1 cellular context compared by ENCODE assay signal in genomic region chr5:144170276-144171024, GRCh38.
TF ChIP-seq lines count a peak whose summit lies in the region.

Gene KCTD16, plus strand, starts transcription at chr5:144170873.
Gene YIPF5, minus strand, starts transcription at chr5:144170659. Its CDS starts 704 bp downstream, at chr5:144169955.

TF ChIP-seq in SK-N-SH, 30 proteins besides CTCF, POLR2A, EP300 and RAD21 (continued from another document):
- TF ChIP-seq REST (IDR thresholded peaks at IDR 0.05; ENCODE audit: low read depth, low read length) (no peak), GATA2 (CRISPR knock-in tag; IDR thresholded peaks at IDR 0.05) (no peak), ELF1 (IDR thresholded peaks at IDR 0.05) (peak; percentile 77), FOXJ3 (CRISPR knock-in tag; IDR thresholded peaks at IDR 0.05) (no peak), NRF1 (IDR thresholded peaks at IDR 0.05; ENCODE audit: low read depth, low read length) (peak; percentile 91), IRF3 (IDR thresholded peaks at IDR 0.05; ENCODE audit: low read depth, low read length) (no peak), SIN3A (IDR thresholded peaks at IDR 0.05; ENCODE audit: borderline replicate concordance, low read depth, low read length) (no peak), GABPA (IDR thresholded peaks at IDR 0.05; ENCODE audit: low read depth) (peak; percentile 84), POLR2AphosphoS5 (IDR thresholded peaks at IDR 0.05; ENCODE audit: low read depth, low read length) (peak; percentile 81; the same call in 1 of the 2 replicates), FOXM1 (IDR thresholded peaks at IDR 0.05; ENCODE audit: low read depth) (no peak), RXRA (IDR thresholded peaks at IDR 0.05; ENCODE audit: borderline replicate concordance, low read depth) (no peak)
